In the genomic region with DNA sequence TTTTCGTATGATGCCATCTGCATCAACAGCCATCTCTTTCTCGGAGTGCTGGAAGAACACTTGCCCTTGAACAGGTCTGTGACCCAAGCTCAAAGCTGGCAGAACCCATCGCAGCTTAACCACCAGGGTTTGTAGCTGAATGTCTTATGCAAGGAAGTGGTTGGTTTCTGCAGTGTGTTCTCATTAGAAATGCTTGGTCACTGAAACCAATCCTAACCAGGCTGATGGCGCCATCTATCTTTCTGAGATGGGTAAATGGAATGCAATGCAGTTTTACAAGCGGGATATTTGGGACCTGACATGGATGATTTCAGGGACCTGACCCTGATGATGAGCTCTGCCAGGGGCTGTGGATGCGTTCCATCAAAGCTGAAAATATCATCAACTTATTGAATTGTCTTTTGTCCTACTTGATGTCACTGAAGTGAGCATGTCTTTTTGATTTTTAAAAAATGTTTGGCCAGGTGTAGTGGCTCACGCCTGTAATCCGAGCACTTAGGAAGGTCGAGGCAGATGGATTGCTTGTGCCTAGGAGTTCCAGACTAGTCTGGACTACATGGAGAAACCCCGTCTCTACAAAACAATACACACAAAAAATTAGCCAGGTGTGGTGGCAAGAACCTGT, we compare ENCODE assay signal across 9 cellular contexts. TPM values are rescaled to one million over a fixed set of nuclear protein-coding genes. Genes with fewer than 3 reads are reported as not detected.
DNase-seq lines count a peak whose midpoint lies in the region; ATAC-seq lines count a peak whose summit lies in the region.
"Had no signal": no experiment of that assay in that cellular context is flagged by ENCODE, and none has a peak within 500 bp of the region (broad histone marks: within the 10 kb centered on the region; RNA-seq: fewer than 3 reads in every experiment).

No MANE protein-coding gene starts in this region.

- DNase-seq in activated CD4-positive, alpha-beta T cell treated with anti-CD3 and anti-CD28 coated beads for 36 hours: peak; percentile 27
- DNase-seq in activated CD4-positive, alpha-beta T cell treated with anti-CD3 and anti-CD28 coated beads for 4 hours: no peak
- DNase-seq in NCI-H1930 (lab: John Stamatoyannopoulos, UW): peak; percentile 53 to 79
- peak; percentile 4 for DNase-seq in activated T-helper 1 cell treated with anti-CD3 and anti-CD28 coated beads, Interleukin-12 subunit alpha, Interleukin-12 subunit beta, Interleukin-2, Interleukin-4 antibody, amounts not matched to agents 30 ng/mL and 10 ng/mL and 1 ng/mL, durations not matched to agents 14 hours and 24 hours and 36 hours (ENCODE audit: low spot score)
- peak; percentile 13 to 35 for DNase-seq in hippocampal formation (lab: John Stamatoyannopoulos, UW)
- DNase-seq in stromal cell of bone marrow (ENCODE audit: low read depth): peak; percentile 41

- ATAC-seq in activated CD4-positive, alpha-beta T cell treated with anti-CD3 and anti-CD28 coated beads for 36 hours: peak; percentile 48
- ATAC-seq in GM21786 (IDR thresholded peaks at IDR 0.05; ENCODE audit: unreplicated experiment) (peak; percentile 71), HG03196 (IDR thresholded peaks at IDR 0.05; ENCODE audit: unreplicated experiment) (no peak)

- no peaks in the 10 kb centered on the region for H3K9me3 Mint-ChIP-seq in activated CD4-positive, alpha-beta T cell treated with anti-CD3 and anti-CD28 coated beads for 36 hours (ENCODE audit: low read depth)
- no peaks in the 10 kb centered on the region for H3K9me3 Mint-ChIP-seq in activated T-helper 1 cell treated with anti-CD3 and anti-CD28 coated beads, Interleukin-12 subunit alpha, Interleukin-12 subunit beta, Interleukin-2, Interleukin-4 antibody, amounts not matched to agents 30 ng/mL and 10 ng/mL and 1 ng/mL, durations not matched to agents 14 hours and 24 hours and 36 hours
- H3K9me3 Mint-ChIP-seq: activated naive CD4-positive, alpha-beta T cell treated with anti-CD3 and anti-CD28 coated beads, Interleukin-2, amount 50 U/mL, for 24 hours had no signal

- CTCF ChIA-PET in activated CD4-positive, alpha-beta T cell treated with anti-CD3 and anti-CD28 coated beads for 36 hours (lab: Charles Lee): interaction anchor here (0.6 to 1.2 kb wide), 5 partner anchors 10 to 119 kb away, joined by 3 to 4 read pairs (median 3); no protein-coding TSS in a partner anchor

- H3K4me1 Mint-ChIP-seq in activated CD4-positive, alpha-beta T cell treated with anti-CD3 and anti-CD28 coated beads for 36 hours: peaks cover 2% of the 10 kb centered on the region
- peaks cover 11% of the 10 kb centered on the region for H3K4me1 Mint-ChIP-seq in activated T-helper 1 cell treated with anti-CD3 and anti-CD28 coated beads, Interleukin-12 subunit alpha, Interleukin-12 subunit beta, Interleukin-2, Interleukin-4 antibody, amounts not matched to agents 30 ng/mL and 10 ng/mL and 1 ng/mL, durations not matched to agents 14 hours and 24 hours and 36 hours (ENCODE audit: low read depth)

- POLR2A ChIA-PET in activated CD4-positive, alpha-beta T cell treated with anti-CD3 and anti-CD28 coated beads for 36 hours (lab: Charles Lee): no interaction called here

- no peak overlapping the region for H3K27ac Mint-ChIP-seq in activated CD4-positive, alpha-beta T cell treated with anti-CD3 and anti-CD28 coated beads for 36 hours
- no peak overlapping the region for H3K27ac Mint-ChIP-seq in activated T-helper 1 cell treated with anti-CD3 and anti-CD28 coated beads, Interleukin-12 subunit alpha, Interleukin-12 subunit beta, Interleukin-2, Interleukin-4 antibody, amounts not matched to agents 30 ng/mL and 10 ng/mL and 1 ng/mL, durations not matched to agents 14 hours and 24 hours and 36 hours
- H3K27ac Mint-ChIP-seq: activated naive CD4-positive, alpha-beta T cell treated with anti-CD3 and anti-CD28 coated beads, Interleukin-2, amount 50 U/mL, for 24 hours had no signal

- H3K4me3 Mint-ChIP-seq in activated CD4-positive, alpha-beta T cell treated with anti-CD3 and anti-CD28 coated beads for 36 hours: no peak overlapping the region
- no peak overlapping the region for H3K4me3 Mint-ChIP-seq in activated T-helper 1 cell treated with anti-CD3 and anti-CD28 coated beads, Interleukin-12 subunit alpha, Interleukin-12 subunit beta, Interleukin-2, Interleukin-4 antibody, amounts not matched to agents 30 ng/mL and 10 ng/mL and 1 ng/mL, durations not matched to agents 14 hours and 24 hours and 36 hours
- H3K4me3 Mint-ChIP-seq: activated naive CD4-positive, alpha-beta T cell treated with anti-CD3 and anti-CD28 coated beads, Interleukin-2, amount 50 U/mL, for 24 hours had no signal

- H3K27me3 Mint-ChIP-seq in activated CD4-positive, alpha-beta T cell treated with anti-CD3 and anti-CD28 coated beads for 36 hours: peaks cover 35% of the 10 kb centered on the region
- H3K27me3 Mint-ChIP-seq in activated T-helper 1 cell treated with anti-CD3 and anti-CD28 coated beads, Interleukin-12 subunit alpha, Interleukin-12 subunit beta, Interleukin-2, Interleukin-4 antibody, amounts not matched to agents 30 ng/mL and 10 ng/mL and 1 ng/mL, durations not matched to agents 14 hours and 24 hours and 36 hours (ENCODE audit: insufficient read depth): no peaks in the 10 kb centered on the region

- H3K36me3 Mint-ChIP-seq in activated CD4-positive, alpha-beta T cell treated with anti-CD3 and anti-CD28 coated beads for 36 hours (ENCODE audit: low read depth): no peaks in the 10 kb centered on the region
- H3K36me3 Mint-ChIP-seq in activated T-helper 1 cell treated with anti-CD3 and anti-CD28 coated beads, Interleukin-12 subunit alpha, Interleukin-12 subunit beta, Interleukin-2, Interleukin-4 antibody, amounts not matched to agents 30 ng/mL and 10 ng/mL and 1 ng/mL, durations not matched to agents 14 hours and 24 hours and 36 hours (ENCODE audit: low read depth): no peaks in the 10 kb centered on the region
- H3K36me3 Mint-ChIP-seq: activated naive CD4-positive, alpha-beta T cell treated with anti-CD3 and anti-CD28 coated beads, Interleukin-2, amount 50 U/mL, for 24 hours had no signal

- intact Hi-C loops in activated CD4-positive, alpha-beta T cell treated with anti-CD3 and anti-CD28 coated beads for 36 hours (cut with DNase I, micrococcal nuclease): loop anchor here in 1 of 2 experiments (5.0 kb wide), 1 partner anchor 618 kb away; no protein-coding TSS in a partner anchor
- intact Hi-C loops in activated T-helper 1 cell treated with anti-CD3 and anti-CD28 coated beads, Interleukin-12 subunit alpha, Interleukin-12 subunit beta, Interleukin-2, Interleukin-4 antibody, amounts not matched to agents 30 ng/mL and 10 ng/mL and 1 ng/mL, durations not matched to agents 14 hours and 24 hours and 36 hours (cut with micrococcal nuclease): loop anchor here (1.0 to 10.0 kb wide), 2 partner anchors 111 to 500 kb away; a partner anchor contains a TSS

RNA-seq across cellular contexts. Expression of a gene that starts 28.7 kb away (rescaled TPM):
- not detected for total RNA-seq in activated CD4-positive, alpha-beta T cell treated with anti-CD3 and anti-CD28 coated beads for 36 hours
- total RNA-seq in activated T-helper 1 cell treated with anti-CD3 and anti-CD28 coated beads, Interleukin-12 subunit alpha, Interleukin-12 subunit beta, Interleukin-2, Interleukin-4 antibody, amounts not matched to agents 30 ng/mL and 10 ng/mL and 1 ng/mL, durations not matched to agents 14 hours and 24 hours and 36 hours: not detected in 2 replicates

RNA-seq across cellular contexts. Expression of a gene that starts 45.0 kb away (rescaled TPM):
- total RNA-seq in activated CD4-positive, alpha-beta T cell treated with anti-CD3 and anti-CD28 coated beads for 36 hours: not detected
- 1.2 and 1.5 TPM in 2 replicates for total RNA-seq in activated T-helper 1 cell treated with anti-CD3 and anti-CD28 coated beads, Interleukin-12 subunit alpha, Interleukin-12 subunit beta, Interleukin-2, Interleukin-4 antibody, amounts not matched to agents 30 ng/mL and 10 ng/mL and 1 ng/mL, durations not matched to agents 14 hours and 24 hours and 36 hours

Comparison
In these comparisons a context has a peak if more than half of its experiments do, and no peak if none do; other contexts are left out.
1. DNase-seq: peak in activated CD4-positive, alpha-beta T cell treated with anti-CD3 and anti-CD28 coated beads for 36 hours (single experiment), NCI-H1930 (2 of 2), activated T-helper 1 cell treated with anti-CD3 and anti-CD28 coated beads, Interleukin-12 subunit alpha, Interleukin-12 subunit beta, Interleukin-2, Interleukin-4 antibody, amounts not matched to agents 30 ng/mL and 10 ng/mL and 1 ng/mL, durations not matched to agents 14 hours and 24 hours and 36 hours (single experiment), hippocampal formation (2 of 2) and stromal cell of bone marrow (single experiment); none in activated CD4-positive, alpha-beta T cell treated with anti-CD3 and anti-CD28 coated beads for 4 hours (0 of 2).